8 cellular contexts compared by ENCODE assay signal in the genomic region with DNA sequence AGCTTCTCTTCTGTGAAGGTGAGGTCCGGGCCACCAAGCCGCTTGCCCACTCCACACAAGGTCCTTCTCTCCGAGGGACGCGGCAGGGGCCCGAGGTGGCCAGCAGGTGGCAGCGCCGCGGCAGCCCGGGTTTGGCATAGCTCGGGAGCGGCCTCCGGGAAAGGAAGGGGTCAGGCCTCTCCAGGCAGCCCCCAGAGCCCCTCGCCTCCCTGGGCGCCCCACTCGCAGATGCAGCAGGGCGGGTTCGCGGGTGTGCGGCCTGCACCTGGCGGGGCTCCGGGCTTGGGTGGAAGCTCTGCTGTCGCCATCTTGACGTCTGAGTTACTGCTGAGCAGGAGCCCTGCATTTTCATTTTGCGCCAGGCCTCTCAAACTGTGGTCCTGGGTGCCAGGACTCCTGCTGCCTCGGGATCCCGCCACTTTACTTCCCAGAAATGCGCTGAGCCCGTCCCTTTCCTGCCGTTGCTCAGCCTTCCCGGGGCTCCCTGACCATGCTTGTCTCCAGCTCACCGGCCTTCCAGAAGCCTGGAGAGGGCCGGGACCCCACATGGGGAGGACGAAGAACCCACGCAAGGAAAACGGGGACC. TPM values are rescaled to one million over a fixed set of nuclear protein-coding genes. Genes with fewer than 3 reads are reported as not detected.
DNase-seq lines count a peak whose midpoint lies in the region; ATAC-seq and TF ChIP-seq lines count a peak whose summit lies in the region.

No MANE protein-coding gene starts in this region.

- no peaks in the 10 kb centered on the region for H3K9me3 Mint-ChIP-seq in activated naive CD4-positive, alpha-beta T cell treated with anti-CD3 and anti-CD28 coated beads, Interleukin-2, amount 50 U/mL, for 24 hours

- peak overlapping the region; percentile 85 for H3K4me3 Mint-ChIP-seq in activated naive CD4-positive, alpha-beta T cell treated with anti-CD3 and anti-CD28 coated beads, Interleukin-2, amount 50 U/mL, for 24 hours

- no peaks in the 10 kb centered on the region for H3K27me3 Mint-ChIP-seq in activated naive CD4-positive, alpha-beta T cell treated with anti-CD3 and anti-CD28 coated beads, Interleukin-2, amount 50 U/mL, for 24 hours

- DNase-seq in GM13977 (ENCODE audit: low spot score) (peak; percentile 89), SK-N-DZ (ENCODE audit: low spot score) (peak; percentile 73), head of caudate nucleus (peak; percentile 48 to 89 (median 77)), posterior cingulate gyrus (peak; percentile 47 to 96 (median 74)), transverse colon (peak; percentile 78)

- H3K27ac ChIP-seq in 22Rv1 (no peak overlapping the region), transverse colon (peak overlapping the region; percentile 30 to 83 (median 77))

- no peak for TF ChIP-seq EP300 in transverse colon (IDR thresholded peaks at IDR 0.05; ENCODE audit: low read depth)

- no peaks in the 10 kb centered on the region for H3K36me3 ChIP-seq in transverse colon

- peaks cover 0 to 6% (median 3%) of the 10 kb centered on the region in 4 donors for H3K4me1 ChIP-seq in transverse colon

- peak; percentile 97 for TF ChIP-seq CTCF in 22Rv1 (IDR thresholded peaks at IDR 0.05)
- TF ChIP-seq CTCF in GM13977 (IDR thresholded peaks at IDR 0.05; ENCODE audit: extremely low read depth, insufficient read depth, missing control alignments): peak; percentile 98
- TF ChIP-seq CTCF in transverse colon (IDR thresholded peaks at IDR 0.05): peak; percentile 85 to 95 (median 87)

- H3K36me3 Mint-ChIP-seq in activated naive CD4-positive, alpha-beta T cell treated with anti-CD3 and anti-CD28 coated beads, Interleukin-2, amount 50 U/mL, for 24 hours: no peaks in the 10 kb centered on the region

- 39% methylated on average over 16 of the region's 36 CpGs; no CpG with 5 or more reads in 1 of the 2 donors for WGBS in transverse colon (ENCODE audit: low coverage in 1 of 2), 2 donors

- H3K4me3 ChIP-seq in transverse colon: peak overlapping the region; percentile 5 to 58 (median 36)

- peak; percentile 30 for TF ChIP-seq POLR2A in transverse colon (IDR thresholded peaks at IDR 0.05)

- peak; percentile 63 for ATAC-seq in HG03521 (IDR thresholded peaks at IDR 0.05; ENCODE audit: unreplicated experiment)

- H3K27ac Mint-ChIP-seq in activated naive CD4-positive, alpha-beta T cell treated with anti-CD3 and anti-CD28 coated beads, Interleukin-2, amount 50 U/mL, for 24 hours: peak overlapping the region; percentile 92

- H3K27me3 ChIP-seq in transverse colon: no peaks in the 10 kb centered on the region

- no peaks in the 10 kb centered on the region for H3K9me3 ChIP-seq in transverse colon

- peaks cover 13% of the 10 kb centered on the region for H3K4me1 Mint-ChIP-seq in activated naive CD4-positive, alpha-beta T cell treated with anti-CD3 and anti-CD28 coated beads, Interleukin-2, amount 50 U/mL, for 24 hours

- intact Hi-C loops in head of caudate nucleus (cut with DNase I): loop anchor here (5.0 kb wide), 1 partner anchor 74 kb away; no protein-coding TSS in a partner anchor
- intact Hi-C loops in posterior cingulate gyrus (cut with DNase I): loop anchor here (1.0 to 2.0 kb wide), 2 partner anchors 32 to 74 kb away; no protein-coding TSS in a partner anchor
- intact Hi-C loops in transverse colon (cut with DNase I; ENCODE audit: low total_unique reads): no loop called here

- in situ Hi-C loops in GM13977 (cut with MboI; ENCODE audit: low pct_unique_long_range_greater_than_20kb, low sequenced_read_pairs, unreplicated experiment): no loop called here
- in situ Hi-C loops in transverse colon (cut with MboI; ENCODE audit: low pct_ligation_motif_present in 1 of 4, low pct_unique_long_range_greater_than_20kb in 1 of 4, low sequenced_read_pairs in 3 of 4): no loop called here

RNA-seq across cellular contexts. Expression of gene NCL, which starts 18.6 kb away (rescaled TPM):
- polyA plus RNA-seq in SK-N-DZ (2014; cell fraction: cytosol; rRNA removed): 110 and 119 TPM in 2 replicates
- polyA plus RNA-seq in SK-N-DZ (2014; cell fraction: nucleus; rRNA removed): 111 and 267 TPM in 2 replicates
- total RNA-seq in transverse colon: 100 to 1,000 TPM in 3 of 4 donors, 10 to 100 TPM in 1; 83.8 to 227 (median 133) TPM

RNA-seq across cellular contexts. Expression of gene NMUR1, which starts 47.3 kb away (rescaled TPM):
- not detected in 2 replicates for polyA plus RNA-seq in SK-N-DZ (2014; cell fraction: cytosol; rRNA removed)
- polyA plus RNA-seq in SK-N-DZ (2014; cell fraction: nucleus; rRNA removed): not detected in 2 replicates
- total RNA-seq in transverse colon: 1 to 10 TPM in 1 of 4 donors, under 1 TPM in 2, not detected in 1; 0.32 to 2.2 (median 0.55) TPM
